ENCODE assay signal across 20 cellular contexts in genomic region chr17:21698437-21699075, GRCh38. TPM values are rescaled to one million over a fixed set of nuclear protein-coding genes. Genes with fewer than 3 reads are reported as not detected.
"Had no signal": no experiment of that assay in that cellular context is flagged by ENCODE, and none has a peak within 500 bp of the region (broad histone marks: within the 10 kb centered on the region; RNA-seq: fewer than 3 reads in every experiment).

No MANE protein-coding gene starts in this region.

RNA-seq across cellular contexts. Expression of gene KCNJ18, which starts 6.2 kb away (rescaled TPM):
- total RNA-seq: heart left ventricle, kidney epithelial cell, left lobe of liver, liver, lower lobe of right lung, mammary epithelial cell, natural killer cell, omental fat pad, ovary, prostate gland, skeletal muscle tissue, smooth muscle cell, stomach, thyroid gland, transverse colon, upper lobe of left lung, urinary bladder, vagina had no signal
- polyA plus RNA-seq: heart left ventricle, immature natural killer cell, liver, mammary epithelial cell, neural cell, ovary, smooth muscle cell, stomach, urinary bladder had no signal
